In genomic region chr7:24602860-24603456, GRCh38 we compare ENCODE assay signal across 35 cellular contexts.
"Had no signal": no experiment of that assay in that cellular context is flagged by ENCODE, and none has a peak within 500 bp of the region (broad histone marks: within the 10 kb centered on the region; RNA-seq: fewer than 3 reads in every experiment).

No MANE protein-coding gene starts in this region.

- H3K27ac ChIP-seq: adrenal gland, body of pancreas, breast epithelium, coronary artery, Peyer's patch, RWPE1, VCaP had no signal

- H3K27me3 Mint-ChIP-seq: activated B cell treated with CpG ODN at 0.5 μM for 24 hours; activated CD4-positive, alpha-beta memory T cell treated with anti-CD3 and anti-CD28 coated beads, Interleukin-2, amount 10 ng/mL, durations not matched to agents 7 days and 5 days; activated CD8-positive, alpha-beta memory T cell treated with anti-CD3 and anti-CD28 coated beads, Interleukin-2, amount 10 ng/mL, durations not matched to agents 7 days and 5 days; activated naive CD8-positive, alpha-beta T cell treated with anti-CD3 and anti-CD28 coated beads, Interleukin-2, amount 10 ng/mL, durations not matched to agents 7 days and 5 days; T-cell; T-helper 17 cell had no signal

- H3K4me3 Mint-ChIP-seq: activated B cell treated with CpG ODN at 0.5 μM for 24 hours; activated CD4-positive, alpha-beta memory T cell treated with anti-CD3 and anti-CD28 coated beads, Interleukin-2, amount 10 ng/mL, durations not matched to agents 7 days and 5 days; activated CD8-positive, alpha-beta memory T cell treated with anti-CD3 and anti-CD28 coated beads, Interleukin-2, amount 10 ng/mL, durations not matched to agents 7 days and 5 days; activated naive CD8-positive, alpha-beta T cell treated with anti-CD3 and anti-CD28 coated beads, Interleukin-2, amount 10 ng/mL, durations not matched to agents 7 days and 5 days; T-cell; T-helper 17 cell had no signal

- DNase-seq: activated B cell treated with CpG ODN at 0.5 μM for 24 hours; activated CD4-positive, alpha-beta memory T cell treated with anti-CD3 and anti-CD28 coated beads, Interleukin-2, amount 10 ng/mL, durations not matched to agents 7 days and 5 days; activated CD4-positive, alpha-beta T cell treated with anti-CD3 and anti-CD28 coated beads for 4 hours; activated CD4-positive, CD25-positive, alpha-beta regulatory T cell treated with anti-CD3 and anti-CD28 coated beads, Interleukin-2, amount 50 U/mL, for 72 hours; activated CD8-positive, alpha-beta memory T cell treated with anti-CD3 and anti-CD28 coated beads for 24 hours; activated CD8-positive, alpha-beta memory T cell treated with anti-CD3 and anti-CD28 coated beads, Interleukin-2, amount 10 ng/mL, durations not matched to agents 7 days and 5 days; activated CD8-positive, alpha-beta memory T cell treated with anti-CD3 and anti-CD28 coated beads, Interleukin-2, amount 50 U/mL, for 48 hours; activated gamma-delta T cell treated with Interleukin-2 at 50 U/mL for 16 hours; activated naive CD4-positive, alpha-beta T cell treated with anti-CD3 and anti-CD28 coated beads, Interleukin-2, amount 50 U/mL, for 16 hours; activated naive CD8-positive, alpha-beta T cell treated with anti-CD3 and anti-CD28 coated beads, Interleukin-2, amount 10 ng/mL, durations not matched to agents 7 days and 5 days; activated T-cell treated with anti-CD3 and anti-CD28 coated beads, Interleukin-2, amount 50 U/mL, for 1 hour; adrenal gland; body of pancreas; NCI-H1105; NCI-H1417 treated with DMSO at 0.1 percent for 48 hours; NCI-H187 treated with DMSO at 0.1 percent for 48 hours; NCI-H2081; NCI-H2171 treated with DMSO at 0.1 percent for 48 hours; NCI-H2227 treated with DMSO at 0.1 percent for 48 hours; NCI-H446; NCI-H510A treated with DMSO at 0.1 percent for 48 hours; NCI-H69; NK-92 treated with Interleukin-12 subunit alpha and Interleukin-12 subunit beta, amount 100 ng/mL, for 24 hours; PC-3; Peyer's patch; SIG-M5; T-cell; T-helper 17 cell had no signal

- H3K4me1 ChIP-seq: adrenal gland, body of pancreas, breast epithelium, Peyer's patch had no signal

- FAIRE-seq: astrocyte had no signal

- H3K4me3 ChIP-seq: adrenal gland, body of pancreas, breast epithelium, coronary artery, Peyer's patch had no signal

- H3K4me1 Mint-ChIP-seq: activated CD4-positive, alpha-beta memory T cell treated with anti-CD3 and anti-CD28 coated beads, Interleukin-2, amount 10 ng/mL, durations not matched to agents 7 days and 5 days; activated naive CD8-positive, alpha-beta T cell treated with anti-CD3 and anti-CD28 coated beads, Interleukin-2, amount 10 ng/mL, durations not matched to agents 7 days and 5 days had no signal

- H3K36me3 ChIP-seq: adrenal gland, breast epithelium, Peyer's patch had no signal

- ATAC-seq: activated CD8-positive, alpha-beta memory T cell treated with anti-CD3 and anti-CD28 coated beads, Interleukin-2, amount 10 ng/mL, durations not matched to agents 7 days and 5 days; body of pancreas; PC-3; Right ventricle myocardium inferior; SK-N-SH treated with all-trans-retinoic acid at 6 μM for 48 hours; T-cell; T-helper 17 cell had no signal

- H3K9me3 ChIP-seq: adrenal gland, body of pancreas, breast epithelium, Peyer's patch had no signal

- H3K27me3 ChIP-seq: adrenal gland, body of pancreas, breast epithelium, Peyer's patch had no signal

- H3K27ac Mint-ChIP-seq: activated B cell treated with CpG ODN at 0.5 μM for 24 hours; activated CD4-positive, alpha-beta memory T cell treated with anti-CD3 and anti-CD28 coated beads, Interleukin-2, amount 10 ng/mL, durations not matched to agents 7 days and 5 days; activated CD8-positive, alpha-beta memory T cell treated with anti-CD3 and anti-CD28 coated beads, Interleukin-2, amount 10 ng/mL, durations not matched to agents 7 days and 5 days; activated naive CD8-positive, alpha-beta T cell treated with anti-CD3 and anti-CD28 coated beads, Interleukin-2, amount 10 ng/mL, durations not matched to agents 7 days and 5 days; T-cell; T-helper 17 cell had no signal
